Comparison of ENCODE assay signal across 1 cellular context in the genomic region with DNA sequence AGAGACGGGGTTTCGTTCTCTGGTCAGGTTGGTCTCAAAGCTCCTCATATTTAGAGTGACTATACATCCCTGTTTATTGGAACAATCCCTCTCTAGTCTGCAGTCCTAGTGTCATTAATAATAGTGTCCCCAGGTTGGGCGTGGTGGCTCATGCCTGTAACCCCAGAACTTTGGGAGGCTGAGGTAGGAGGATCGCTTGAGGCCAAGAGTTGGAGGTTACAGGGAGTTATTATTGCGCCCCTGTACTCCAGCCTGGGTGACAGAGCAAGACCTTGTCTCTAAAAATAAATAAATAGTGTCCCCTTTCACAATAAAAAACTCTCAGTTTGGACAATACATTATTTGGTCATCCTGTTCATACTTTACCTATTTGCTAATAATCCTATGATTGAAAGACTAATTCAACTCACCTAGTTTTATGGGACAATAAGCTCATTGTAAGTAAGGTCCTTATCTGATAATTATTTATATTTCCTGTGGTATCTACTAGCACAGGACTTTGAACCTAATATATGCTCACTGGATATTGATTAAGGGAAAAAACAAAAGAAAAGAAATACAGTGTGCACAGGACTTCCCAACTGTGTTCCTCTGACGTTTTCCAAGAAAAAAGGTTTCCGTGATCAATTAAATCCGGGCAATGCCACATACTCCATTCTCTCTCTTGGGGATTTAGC.
A peak's percentile ranks its signal among the peaks of the same experiment; 100 is the strongest.
TF ChIP-seq lines count a peak whose summit lies in the region.
"Not testable (repeated sequence)": the region's sequence is repeated elsewhere in the genome, so short reads cannot be mapped to it uniquely, and the experiment has no call there.

No MANE protein-coding gene starts in this region.

TF ChIP-seq in HepG2, 621 proteins besides CTCF, POLR2A, EP300 and RAD21:
- TF ChIP-seq CREB1 (IDR thresholded peaks at IDR 0.05); SOX13 (IDR thresholded peaks at IDR 0.05); CREM (CRISPR knock-in tag; IDR thresholded peaks at IDR 0.05); SOX6 (IDR thresholded peaks at IDR 0.05): not testable (repeated sequence)
- TF ChIP-seq CREB1 (CRISPR knock-in tag; IDR thresholded peaks at IDR 0.05) (peak; percentile 33; the same call in 1 of the 2 replicates), GATAD2A (CRISPR knock-in tag; IDR thresholded peaks at IDR 0.05) (peak; percentile 43; the same call in 1 of the 2 replicates), SOX5 (CRISPR knock-in tag; IDR thresholded peaks at IDR 0.05; ENCODE audit: borderline replicate concordance) (peak; percentile 50; the same call in 1 of the 2 replicates), SOX13 (CRISPR knock-in tag; conservative IDR thresholded peaks at IDR 0.05 in 1 of 2, IDR thresholded peaks at IDR 0.05 in 1 of 2) (peak in 1 of 2 experiments; percentile 54; a peak in 1 of 4 replicates), ISL2 (CRISPR knock-in tag; IDR thresholded peaks at IDR 0.05) (0 out of 2 replicates have a peak, but pooled peaks have one; percentile 33), CREM (IDR thresholded peaks at IDR 0.05) (peak; percentile 18; the same call in 1 of the 2 replicates), BCL6 (CRISPR knock-in tag; IDR thresholded peaks at IDR 0.05) (peak; percentile 47; the same call in 1 of the 2 replicates), ONECUT2 (CRISPR knock-in tag; IDR thresholded peaks at IDR 0.05) (peak; percentile 62; the same call in 1 of the 2 replicates), NCOA2 (CRISPR knock-in tag; IDR thresholded peaks at IDR 0.05) (peak; percentile 49; the same call in 1 of the 2 replicates), SALL1 (CRISPR knock-in tag; IDR thresholded peaks at IDR 0.05) (0 out of 2 replicates have a peak, but pooled peaks have one; percentile 29), MIXL1 (CRISPR knock-in tag; IDR thresholded peaks at IDR 0.05) (peak; percentile 45; the same call in 1 of the 2 replicates), HNF4A (CRISPR knock-in tag; IDR thresholded peaks at IDR 0.05) (peak; percentile 35; the same call in 1 of the 2 replicates), SOX6 (CRISPR knock-in tag; IDR thresholded peaks at IDR 0.05) (peak; percentile 51; the same call in 1 of the 2 replicates), ZMYM3 (CRISPR knock-in tag; IDR thresholded peaks at IDR 0.05) (peak; percentile 86), THAP11 (CRISPR knock-in tag; IDR thresholded peaks at IDR 0.05) (0 out of 2 replicates have a peak, but pooled peaks have one; percentile 10)
- TF ChIP-seq, protein P1, sequence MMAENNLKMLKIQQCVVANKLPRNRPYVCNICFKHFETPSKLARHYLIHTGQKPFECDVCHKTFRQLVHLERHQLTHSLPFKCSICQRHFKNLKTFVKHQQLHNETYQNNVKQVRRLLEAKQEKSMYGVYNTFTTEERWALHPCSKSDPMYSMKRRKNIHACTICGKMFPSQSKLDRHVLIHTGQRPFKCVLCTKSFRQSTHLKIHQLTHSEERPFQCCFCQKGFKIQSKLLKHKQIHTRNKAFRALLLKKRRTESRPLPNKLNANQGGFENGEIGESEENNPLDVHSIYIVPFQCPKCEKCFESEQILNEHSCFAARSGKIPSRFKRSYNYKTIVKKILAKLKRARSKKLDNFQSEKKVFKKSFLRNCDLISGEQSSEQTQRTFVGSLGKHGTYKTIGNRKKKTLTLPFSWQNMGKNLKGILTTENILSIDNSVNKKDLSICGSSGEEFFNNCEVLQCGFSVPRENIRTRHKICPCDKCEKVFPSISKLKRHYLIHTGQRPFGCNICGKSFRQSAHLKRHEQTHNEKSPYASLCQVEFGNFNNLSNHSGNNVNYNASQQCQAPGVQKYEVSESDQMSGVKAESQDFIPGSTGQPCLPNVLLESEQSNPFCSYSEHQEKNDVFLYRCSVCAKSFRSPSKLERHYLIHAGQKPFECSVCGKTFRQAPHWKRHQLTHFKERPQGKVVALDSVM (CRISPR knock-in tag; IDR thresholded peaks at IDR 0.05): peak; percentile 97
- TF ChIP-seq, protein P2, sequence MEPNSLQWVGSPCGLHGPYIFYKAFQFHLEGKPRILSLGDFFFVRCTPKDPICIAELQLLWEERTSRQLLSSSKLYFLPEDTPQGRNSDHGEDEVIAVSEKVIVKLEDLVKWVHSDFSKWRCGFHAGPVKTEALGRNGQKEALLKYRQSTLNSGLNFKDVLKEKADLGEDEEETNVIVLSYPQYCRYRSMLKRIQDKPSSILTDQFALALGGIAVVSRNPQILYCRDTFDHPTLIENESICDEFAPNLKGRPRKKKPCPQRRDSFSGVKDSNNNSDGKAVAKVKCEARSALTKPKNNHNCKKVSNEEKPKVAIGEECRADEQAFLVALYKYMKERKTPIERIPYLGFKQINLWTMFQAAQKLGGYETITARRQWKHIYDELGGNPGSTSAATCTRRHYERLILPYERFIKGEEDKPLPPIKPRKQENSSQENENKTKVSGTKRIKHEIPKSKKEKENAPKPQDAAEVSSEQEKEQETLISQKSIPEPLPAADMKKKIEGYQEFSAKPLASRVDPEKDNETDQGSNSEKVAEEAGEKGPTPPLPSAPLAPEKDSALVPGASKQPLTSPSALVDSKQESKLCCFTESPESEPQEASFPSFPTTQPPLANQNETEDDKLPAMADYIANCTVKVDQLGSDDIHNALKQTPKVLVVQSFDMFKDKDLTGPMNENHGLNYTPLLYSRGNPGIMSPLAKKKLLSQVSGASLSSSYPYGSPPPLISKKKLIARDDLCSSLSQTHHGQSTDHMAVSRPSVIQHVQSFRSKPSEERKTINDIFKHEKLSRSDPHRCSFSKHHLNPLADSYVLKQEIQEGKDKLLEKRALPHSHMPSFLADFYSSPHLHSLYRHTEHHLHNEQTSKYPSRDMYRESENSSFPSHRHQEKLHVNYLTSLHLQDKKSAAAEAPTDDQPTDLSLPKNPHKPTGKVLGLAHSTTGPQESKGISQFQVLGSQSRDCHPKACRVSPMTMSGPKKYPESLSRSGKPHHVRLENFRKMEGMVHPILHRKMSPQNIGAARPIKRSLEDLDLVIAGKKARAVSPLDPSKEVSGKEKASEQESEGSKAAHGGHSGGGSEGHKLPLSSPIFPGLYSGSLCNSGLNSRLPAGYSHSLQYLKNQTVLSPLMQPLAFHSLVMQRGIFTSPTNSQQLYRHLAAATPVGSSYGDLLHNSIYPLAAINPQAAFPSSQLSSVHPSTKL (CRISPR knock-in tag; IDR thresholded peaks at IDR 0.05): 0 out of 2 replicates have a peak, but pooled peaks have one; percentile 9
- TF ChIP-seq, protein P3, sequence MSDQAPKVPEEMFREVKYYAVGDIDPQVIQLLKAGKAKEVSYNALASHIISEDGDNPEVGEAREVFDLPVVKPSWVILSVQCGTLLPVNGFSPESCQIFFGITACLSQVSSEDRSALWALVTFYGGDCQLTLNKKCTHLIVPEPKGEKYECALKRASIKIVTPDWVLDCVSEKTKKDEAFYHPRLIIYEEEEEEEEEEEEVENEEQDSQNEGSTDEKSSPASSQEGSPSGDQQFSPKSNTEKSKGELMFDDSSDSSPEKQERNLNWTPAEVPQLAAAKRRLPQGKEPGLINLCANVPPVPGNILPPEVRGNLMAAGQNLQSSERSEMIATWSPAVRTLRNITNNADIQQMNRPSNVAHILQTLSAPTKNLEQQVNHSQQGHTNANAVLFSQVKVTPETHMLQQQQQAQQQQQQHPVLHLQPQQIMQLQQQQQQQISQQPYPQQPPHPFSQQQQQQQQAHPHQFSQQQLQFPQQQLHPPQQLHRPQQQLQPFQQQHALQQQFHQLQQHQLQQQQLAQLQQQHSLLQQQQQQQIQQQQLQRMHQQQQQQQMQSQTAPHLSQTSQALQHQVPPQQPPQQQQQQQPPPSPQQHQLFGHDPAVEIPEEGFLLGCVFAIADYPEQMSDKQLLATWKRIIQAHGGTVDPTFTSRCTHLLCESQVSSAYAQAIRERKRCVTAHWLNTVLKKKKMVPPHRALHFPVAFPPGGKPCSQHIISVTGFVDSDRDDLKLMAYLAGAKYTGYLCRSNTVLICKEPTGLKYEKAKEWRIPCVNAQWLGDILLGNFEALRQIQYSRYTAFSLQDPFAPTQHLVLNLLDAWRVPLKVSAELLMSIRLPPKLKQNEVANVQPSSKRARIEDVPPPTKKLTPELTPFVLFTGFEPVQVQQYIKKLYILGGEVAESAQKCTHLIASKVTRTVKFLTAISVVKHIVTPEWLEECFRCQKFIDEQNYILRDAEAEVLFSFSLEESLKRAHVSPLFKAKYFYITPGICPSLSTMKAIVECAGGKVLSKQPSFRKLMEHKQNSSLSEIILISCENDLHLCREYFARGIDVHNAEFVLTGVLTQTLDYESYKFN (CRISPR knock-in tag; conservative IDR thresholded peaks at IDR 0.05): 0 out of 2 replicates have a peak, but pooled peaks have one; percentile 26
